Comparison of ENCODE assay signal across 8 cellular contexts in the genomic region with DNA sequence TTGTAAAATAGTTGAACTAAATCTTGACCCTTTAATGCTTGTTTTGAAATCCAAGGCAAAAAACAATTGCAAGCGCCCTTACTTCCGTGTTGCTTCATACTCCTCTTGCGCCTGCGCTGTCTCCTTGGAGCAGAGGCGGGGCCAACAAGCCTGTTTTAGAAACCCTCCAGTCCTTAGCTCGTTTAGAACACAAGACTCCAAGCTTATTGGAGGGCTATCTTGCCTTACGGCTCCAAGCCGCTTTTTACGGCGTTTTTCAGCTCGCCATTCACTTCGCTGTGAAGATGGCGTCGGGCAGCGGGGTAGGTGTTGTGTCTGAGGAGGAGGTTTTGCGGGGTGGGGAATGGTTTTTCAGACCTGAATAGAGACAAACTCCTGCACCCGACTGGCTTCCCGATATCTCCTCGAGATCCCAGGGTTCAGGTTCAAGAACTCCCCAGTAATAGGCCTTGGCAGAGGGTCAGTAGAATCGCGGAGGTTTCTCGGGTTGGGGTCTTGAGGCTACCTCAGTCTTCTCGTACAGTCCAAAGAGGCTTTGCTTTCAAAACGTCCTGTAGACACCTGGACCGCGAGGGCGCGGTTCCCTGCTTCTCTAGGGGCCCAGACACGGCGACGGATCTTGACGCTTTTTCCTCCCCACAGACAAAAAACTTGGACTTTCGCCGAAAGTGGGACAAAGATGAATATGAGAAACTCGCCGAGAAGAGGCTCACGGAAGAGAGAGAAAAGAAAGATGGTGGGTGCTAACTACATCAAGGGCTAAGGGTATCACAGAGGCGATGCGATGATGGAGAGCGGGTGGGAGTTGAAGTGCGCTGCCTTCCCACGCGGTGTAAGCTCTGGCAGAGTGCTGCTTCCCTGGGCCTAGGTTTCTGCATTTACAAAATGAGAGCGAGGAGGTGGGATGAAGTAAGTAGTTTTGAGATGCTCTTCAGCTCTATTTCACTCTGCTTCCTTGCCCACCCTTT. TPM values are rescaled to one million over a fixed set of nuclear protein-coding genes. Genes with fewer than 3 reads are reported as not detected.
DNase-seq lines count a peak whose midpoint lies in the region; ATAC-seq and TF ChIP-seq lines count a peak whose summit lies in the region.

Gene ZMAT2, plus strand, starts transcription at position 271 of the 968 bp plus-strand sequence. Its CDS starts 14 bp downstream, at position 285.

- peak within 1 kb of the TSS; percentile 57 for H3K27ac ChIP-seq in angular gyrus (ENCODE audit: low read depth, low read length)
- H3K27ac ChIP-seq in prostate gland, result peak within 1 kb of the TSS; percentile 36 to 65
- no peak within 1 kb of the TSS for H3K27ac ChIP-seq in urinary bladder (ENCODE audit: low read depth)

- peak; percentile 55 for TF ChIP-seq POLR2A in prostate gland (IDR thresholded peaks at IDR 0.05)

- no peaks in the 10 kb centered on the region for H3K27me3 ChIP-seq in prostate gland (replicated peaks; ENCODE audit: insufficient read depth)

- peaks cover 6% of the 10 kb centered on the region for H3K4me1 ChIP-seq in prostate gland (replicated peaks)
- peaks cover 5% of the 10 kb centered on the region for H3K4me1 ChIP-seq in urinary bladder (ENCODE audit: insufficient read depth)

- no peak for TF ChIP-seq CTCF in prostate gland (IDR thresholded peaks at IDR 0.05)

- WGBS in prostate gland, result under 1% methylated on average over 44 of the region's 44 CpGs
- 2% methylated on average over 44 of the region's 44 CpGs for WGBS in urinary bladder

- DNase-seq in NCI-H187 (lab: John Stamatoyannopoulos, UW) (peak; percentile 88 to 92), T-helper 2 cell (peak; percentile 79 to 98 (median 90)), left ventricle myocardium superior (peak; percentile 95), prostate gland (ENCODE audit: low spot score) (peak; percentile 96)

- no peaks in the 10 kb centered on the region for H3K9me3 ChIP-seq in prostate gland

- intact Hi-C loops in left ventricle myocardium superior (cut with micrococcal nuclease), result no loop called here
- intact Hi-C loops in prostate gland (cut with DNase I), result no loop called here

- peaks cover 19 to 38% of the 10 kb centered on the region in 2 donors for H3K36me3 ChIP-seq in prostate gland
- H3K36me3 ChIP-seq in urinary bladder (ENCODE audit: insufficient read depth), result peaks cover 3% of the 10 kb centered on the region

- H3K4me3 ChIP-seq in prostate gland (peak within 1 kb of the TSS; percentile 62 to 65), urinary bladder (ENCODE audit: low read depth, low read length) (peak within 1 kb of the TSS; percentile 75)

- ATAC-seq in GM18498 (IDR thresholded peaks at IDR 0.05; ENCODE audit: unreplicated experiment), result peak; percentile 93
- ATAC-seq in HG02938 (IDR thresholded peaks at IDR 0.05; ENCODE audit: unreplicated experiment), result peak; percentile 93
- ATAC-seq in left ventricle myocardium superior, result peak; percentile 99

RNA-seq across cellular contexts. Expression of gene ZMAT2, which starts in this region (rescaled TPM):
- total RNA-seq in left ventricle myocardium superior (31.4 TPM), prostate gland (10 to 100 TPM; 26.0 to 36.8 TPM), urinary bladder (25.9 TPM)
- 74.1 TPM for polyA plus RNA-seq in urinary bladder
